8 cellular contexts compared by ENCODE assay signal in genomic region chr2:38533180-38533579, GRCh38.
A peak's percentile ranks its signal among the peaks of the same experiment; 100 is the strongest.
DNase-seq lines count a peak whose midpoint lies in the region; ATAC-seq and TF ChIP-seq lines count a peak whose summit lies in the region.

No MANE protein-coding gene starts in this region.

- H3K4me3 Mint-ChIP-seq in stimulated activated memory B cell treated with anti-CD40 and anti-IgM and Interleukin-4, amounts not matched to agents 10 μg/mL and 1 μg/mL and 100 μg/mL, for 72 hours = peak overlapping the region; percentile 10

- H3K4me1 ChIP-seq in mammary epithelial cell (ENCODE audit: insufficient read depth, low read length) = peaks cover 6% of the 10 kb centered on the region

- ATAC-seq in HG02884 (IDR thresholded peaks at IDR 0.05; ENCODE audit: unreplicated experiment) (peak; percentile 96), left lobe of liver (no peak)
- peak; percentile 98 for ATAC-seq in stimulated activated memory B cell treated with anti-CD40 and anti-IgM and Interleukin-4, amounts not matched to agents 10 μg/mL and 1 μg/mL and 100 μg/mL, for 72 hours

- H3K9ac ChIP-seq in mammary epithelial cell (ENCODE audit: insufficient read depth, low read length) = no peak overlapping the region

- H3K79me2 ChIP-seq in mammary epithelial cell (ENCODE audit: insufficient read depth, low read length) = no peaks in the 10 kb centered on the region

- no peak for TF ChIP-seq CTCF in mammary epithelial cell (conservative IDR thresholded peaks at IDR 0.05 in 1 of 2, IDR thresholded peaks at IDR 0.05 in 1 of 2; ENCODE audit: extremely low read depth in 1 of 2, insufficient read depth in 1 of 2, low read depth in 1 of 2, low read length in 2 of 2)

- H3K27ac Mint-ChIP-seq in stimulated activated memory B cell treated with anti-CD40 and anti-IgM and Interleukin-4, amounts not matched to agents 10 μg/mL and 1 μg/mL and 100 μg/mL, for 72 hours = peak overlapping the region; percentile 88

- H3K4me2 ChIP-seq in mammary epithelial cell (ENCODE audit: insufficient read depth, low read depth, low read length) = no peak overlapping the region

- no peak overlapping the region for H3K4me3 ChIP-seq in mammary epithelial cell (replicated peaks in 1 of 3; ENCODE audit: insufficient read depth in 1 of 3, low read depth in 2 of 3, low read length in 3 of 3)

- DNase-seq in GM19240 (ENCODE audit: insufficient read length, low spot score) = peak; percentile 56
- peak; percentile 88 for DNase-seq in NOMO-1 treated with dmso at 0.1 percent for 144 hours (lab: John Stamatoyannopoulos, UW; ENCODE audit: unreplicated experiment)
- DNase-seq in OCI-M2 (lab: John Stamatoyannopoulos, UW; ENCODE audit: unreplicated experiment) = no peak
- no peak for DNase-seq in mammary epithelial cell
- DNase-seq in left lobe of liver (ENCODE audit: low spot score) = no peak
- no peak for DNase-seq in amniotic stem cell (lab: John Stamatoyannopoulos, UW)

- CTCF ChIA-PET in mammary epithelial cell (lab: Charles Lee; ENCODE audit: low non-redundant PET) = no interaction called here

- H3K27ac ChIP-seq in mammary epithelial cell (ENCODE audit: insufficient read depth, low read depth, low read length) = no peak overlapping the region

- H3K27me3 Mint-ChIP-seq in stimulated activated memory B cell treated with anti-CD40 and anti-IgM and Interleukin-4, amounts not matched to agents 10 μg/mL and 1 μg/mL and 100 μg/mL, for 72 hours = peaks cover 8% of the 10 kb centered on the region

- dilution Hi-C loops in mammary epithelial cell (cut with HindIII; ENCODE audit: low sequenced_read_pairs) = loop anchor here (5.0 kb wide), 1 partner anchor 199 kb away; no protein-coding TSS in a partner anchor

- in situ Hi-C loops in mammary epithelial cell (cut with MboI; ENCODE audit: low sequenced_read_pairs in 2 of 2) = no loop called here

- intact Hi-C loops in mammary epithelial cell (cut with micrococcal nuclease) = no loop called here

- peaks cover 38% of the 10 kb centered on the region for H3K4me1 Mint-ChIP-seq in stimulated activated memory B cell treated with anti-CD40 and anti-IgM and Interleukin-4, amounts not matched to agents 10 μg/mL and 1 μg/mL and 100 μg/mL, for 72 hours

- no peaks in the 10 kb centered on the region for H3K9me3 Mint-ChIP-seq in stimulated activated memory B cell treated with anti-CD40 and anti-IgM and Interleukin-4, amounts not matched to agents 10 μg/mL and 1 μg/mL and 100 μg/mL, for 72 hours

- 89% methylated on average over 9 of the region's 9 CpGs for WGBS in mammary epithelial cell (ENCODE audit: low coverage, missing lambda C conversion rate)

- no peaks in the 10 kb centered on the region for H3K9me3 ChIP-seq in mammary epithelial cell (replicated peaks; ENCODE audit: insufficient read depth, low read length)

- H3K36me3 ChIP-seq in mammary epithelial cell (ENCODE audit: insufficient read depth, low read length) = no peaks in the 10 kb centered on the region

- no peaks in the 10 kb centered on the region for H4K20me1 ChIP-seq in mammary epithelial cell (ENCODE audit: insufficient read depth, low read length)

- no peak overlapping the region for H2AFZ ChIP-seq in mammary epithelial cell (ENCODE audit: low read depth, low read length)

- BruUV-seq in mammary epithelial cell (replicated peaks; lab: Mats Ljungman, UMichigan) = no TSS peak

- no peaks in the 10 kb centered on the region for H3K27me3 ChIP-seq in mammary epithelial cell (ENCODE audit: insufficient read depth, low read length)

- H3K36me3 Mint-ChIP-seq in stimulated activated memory B cell treated with anti-CD40 and anti-IgM and Interleukin-4, amounts not matched to agents 10 μg/mL and 1 μg/mL and 100 μg/mL, for 72 hours = no peaks in the 10 kb centered on the region

Comparison
In these comparisons a context has a peak if more than half of its experiments do, and no peak if none do; other contexts are left out.
1. DNase-seq: peak in GM19240 (single experiment) and NOMO-1 treated with dmso at 0.1 percent for 144 hours (single experiment); none in OCI-M2 (single experiment), mammary epithelial cell (single experiment), left lobe of liver (single experiment) and amniotic stem cell (single experiment).